In the genomic region with DNA sequence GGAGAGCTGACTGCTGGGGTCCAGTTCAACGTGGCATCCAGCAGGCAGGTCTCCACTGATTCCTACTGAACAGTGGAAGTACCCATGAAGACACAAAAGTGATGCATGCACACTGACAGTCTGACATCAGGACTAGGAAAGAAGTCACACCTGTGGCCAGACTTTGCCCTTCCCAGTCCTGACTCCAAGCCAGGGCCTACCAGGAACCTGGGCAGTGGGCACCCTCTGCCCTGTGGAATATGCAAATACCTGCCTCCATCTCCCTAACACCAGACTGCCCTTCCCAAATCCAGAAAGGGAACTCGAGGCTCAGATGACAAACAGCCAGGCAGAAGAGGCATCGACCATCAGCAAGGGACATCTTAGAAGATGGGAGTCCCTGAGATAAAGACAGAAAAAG, we compare ENCODE assay signal across 11 cellular contexts. TPM values are rescaled to one million over a fixed set of nuclear protein-coding genes. Genes with fewer than 3 reads are reported as not detected.
DNase-seq lines count a peak whose midpoint lies in the region; ATAC-seq and TF ChIP-seq lines count a peak whose summit lies in the region.
"Had no signal": no experiment of that assay in that cellular context is flagged by ENCODE, and none has a peak within 500 bp of the region (broad histone marks: within the 10 kb centered on the region; RNA-seq: fewer than 3 reads in every experiment).

No MANE protein-coding gene starts in this region.

- H3K4me2 ChIP-seq in osteoblast (ENCODE audit: insufficient read depth, low read length): no peak overlapping the region

- H3K9me3 ChIP-seq in right atrium auricular region (no peaks in the 10 kb centered on the region), osteoblast (ENCODE audit: low read depth, low read length) (no peaks in the 10 kb centered on the region)
- H3K9me3 ChIP-seq: prostate gland had no signal

- peak overlapping the region; percentile 55 for H3K27ac ChIP-seq in right atrium auricular region
- H3K27ac ChIP-seq in coronary artery: peak overlapping the region; percentile 55 to 72
- peak overlapping the region; percentile 49 for H3K27ac ChIP-seq in osteoblast (ENCODE audit: low read depth, low read length)

- peaks cover 15% of the 10 kb centered on the region for H3K79me2 ChIP-seq in osteoblast (ENCODE audit: insufficient read depth, low read length)

- ATAC-seq in Right ventricle myocardium superior (ENCODE audit: poor library complexity) (no peak), HG02973 (IDR thresholded peaks at IDR 0.05; ENCODE audit: unreplicated experiment) (no peak), GM21825 (IDR thresholded peaks at IDR 0.05; ENCODE audit: unreplicated experiment) (no peak)

- DNase-seq in right atrium auricular region (ENCODE audit: low spot score): no peak
- DNase-seq in Right ventricle myocardium superior: no peak
- DNase-seq in coronary artery (ENCODE audit: low spot score): no peak
- no peak for DNase-seq in osteoblast (ENCODE audit: insufficient read length, low spot score, missing footprints)
- DNase-seq in UCSD-AML1 (lab: John Stamatoyannopoulos, UW; ENCODE audit: unreplicated experiment): no peak
- DNase-seq in cardiac septum (ENCODE audit: low spot score): no peak
- DNase-seq: activated gamma-delta T cell treated with Interleukin-2 at 50 U/mL for 16 hours, Calu3 had no signal

- H4K20me1 ChIP-seq in osteoblast (ENCODE audit: insufficient read depth, low read length): peaks cover 10% of the 10 kb centered on the region

- TF ChIP-seq CTCF in right atrium auricular region (IDR thresholded peaks at IDR 0.05) (no peak), coronary artery (IDR thresholded peaks at IDR 0.05) (no peak), osteoblast (IDR thresholded peaks at IDR 0.05; ENCODE audit: extremely low read depth, low read depth, low read length) (no peak)

- peaks cover 4% of the 10 kb centered on the region for H3K36me3 ChIP-seq in right atrium auricular region
- no peaks in the 10 kb centered on the region for H3K36me3 ChIP-seq in osteoblast (ENCODE audit: insufficient read depth, low read length)
- H3K36me3 ChIP-seq: prostate gland had no signal

- intact Hi-C loops in Right ventricle myocardium superior (cut with DNase I): no loop called here
- intact Hi-C loops in cardiac septum (cut with DNase I): loop anchor here (5.0 kb wide), 1 partner anchor 338 kb away; no protein-coding TSS in a partner anchor

- no peaks in the 10 kb centered on the region for H3K27me3 ChIP-seq in right atrium auricular region
- no peaks in the 10 kb centered on the region for H3K27me3 ChIP-seq in osteoblast (ENCODE audit: insufficient read depth, low read length)

- H2AFZ ChIP-seq in osteoblast (ENCODE audit: low read length): no peak overlapping the region

- no peak overlapping the region for H3K4me3 ChIP-seq in right atrium auricular region
- no peak overlapping the region for H3K4me3 ChIP-seq in coronary artery
- no peak overlapping the region for H3K4me3 ChIP-seq in osteoblast (ENCODE audit: insufficient read depth, low read length)

- H3K4me1 ChIP-seq in right atrium auricular region (peaks cover 0 to 17% of the 10 kb centered on the region in 2 donors), osteoblast (ENCODE audit: insufficient read depth, low read length) (peaks cover 15% of the 10 kb centered on the region)

RNA-seq across cellular contexts. Expression of a gene that starts 50.9 kb away (rescaled TPM):
- total RNA-seq in right atrium auricular region (10 to 100 TPM in 1 of 2 donors, 1 to 10 TPM in 1; 9.8 to 10.8 TPM), Right ventricle myocardium superior (5.5 TPM), osteoblast (17.7 and 20.6 TPM in 2 replicates), cardiac septum (10.0 TPM)
